Comparison of ENCODE assay signal across 8 cellular contexts in the genomic region with DNA sequence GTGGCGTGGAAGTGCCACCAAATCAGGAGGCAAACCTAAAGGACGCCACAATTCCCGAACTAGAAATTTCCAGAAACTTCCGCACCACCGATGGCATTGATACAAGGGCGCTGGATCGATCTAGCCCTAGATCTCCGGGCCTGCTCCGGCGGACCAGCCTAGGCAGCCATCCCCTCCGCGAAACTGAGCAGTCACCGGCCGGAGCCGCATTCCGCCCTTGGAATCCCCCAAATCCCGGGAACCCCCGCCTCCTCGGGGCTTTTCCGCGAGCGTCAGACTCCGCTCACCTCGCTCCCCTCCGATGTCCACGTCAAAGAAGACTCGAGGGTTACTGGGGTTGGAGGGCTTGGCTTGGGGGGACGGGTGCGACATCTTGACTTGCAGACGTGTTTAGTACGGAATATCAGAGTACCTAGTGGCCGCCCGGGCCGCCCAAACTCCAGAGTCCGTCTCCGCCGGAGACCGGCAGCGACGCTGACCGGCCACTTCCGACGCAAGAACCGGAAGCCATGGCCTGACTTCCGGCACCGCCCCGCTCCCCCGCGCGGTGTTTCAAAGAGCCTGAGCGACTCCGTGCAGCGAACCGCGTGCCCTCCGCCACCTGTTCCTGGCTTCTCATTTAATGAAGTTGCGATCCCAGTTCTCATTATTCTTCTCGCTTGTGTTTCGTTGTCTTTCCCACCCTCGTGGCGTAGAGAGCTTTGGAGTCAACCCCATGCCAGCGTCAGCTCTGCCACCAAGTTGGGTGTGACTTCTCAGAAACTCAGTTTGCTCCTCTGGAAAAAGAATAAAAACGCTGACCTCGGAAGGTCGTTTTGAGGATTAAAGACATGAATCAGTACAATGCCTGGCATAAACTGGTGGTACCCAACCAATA.
DNase-seq lines count a peak whose midpoint lies in the region; FAIRE-seq and TF ChIP-seq lines count a peak whose summit lies in the region.

PPID (minus strand) TSS at position 480 of the 877 bp plus-strand sequence; CDS start at position 372, 108 bp downstream.

- FAIRE-seq in H54 (lab: Jason Lieb, UNC) = no peak

- peak within 1 kb of the TSS; percentile 94 for H3K27ac Mint-ChIP-seq in nephron progenitor cell
- peak within 1 kb of the TSS; percentile 100 for H3K27ac Mint-ChIP-seq in stimulated activated naive CD8-positive, alpha-beta T cell treated with anti-CD3 and anti-CD28 coated beads, Interleukin-15, Interleukin-2, amounts not matched to agents 100 ng/mL and 50 ng/mL, for 24 hours

- H3K36me3 Mint-ChIP-seq in nephron progenitor cell (ENCODE audit: low read depth) = peaks cover 28% of the 10 kb centered on the region
- H3K36me3 Mint-ChIP-seq in stimulated activated naive CD8-positive, alpha-beta T cell treated with anti-CD3 and anti-CD28 coated beads, Interleukin-15, Interleukin-2, amounts not matched to agents 100 ng/mL and 50 ng/mL, for 24 hours (ENCODE audit: low read depth) = peaks cover 45% of the 10 kb centered on the region

- TF ChIP-seq CTCF in nephron progenitor cell (IDR thresholded peaks at IDR 0.05) = no peak

- peaks cover 24% of the 10 kb centered on the region for H3K4me1 Mint-ChIP-seq in nephron progenitor cell
- peaks cover 44% of the 10 kb centered on the region for H3K4me1 Mint-ChIP-seq in stimulated activated naive CD8-positive, alpha-beta T cell treated with anti-CD3 and anti-CD28 coated beads, Interleukin-15, Interleukin-2, amounts not matched to agents 100 ng/mL and 50 ng/mL, for 24 hours (ENCODE audit: low read depth)

- peaks cover 8% of the 10 kb centered on the region for H3K27me3 Mint-ChIP-seq in nephron progenitor cell (ENCODE audit: low read depth, poor library complexity)
- H3K27me3 Mint-ChIP-seq in stimulated activated naive CD8-positive, alpha-beta T cell treated with anti-CD3 and anti-CD28 coated beads, Interleukin-15, Interleukin-2, amounts not matched to agents 100 ng/mL and 50 ng/mL, for 24 hours = peaks cover 18% of the 10 kb centered on the region

- H3K4me3 Mint-ChIP-seq in nephron progenitor cell = peak within 1 kb of the TSS; percentile 96
- peak within 1 kb of the TSS; percentile 100 for H3K4me3 Mint-ChIP-seq in stimulated activated naive CD8-positive, alpha-beta T cell treated with anti-CD3 and anti-CD28 coated beads, Interleukin-15, Interleukin-2, amounts not matched to agents 100 ng/mL and 50 ng/mL, for 24 hours

- no peaks in the 10 kb centered on the region for H3K9me3 Mint-ChIP-seq in nephron progenitor cell
- H3K9me3 Mint-ChIP-seq in stimulated activated naive CD8-positive, alpha-beta T cell treated with anti-CD3 and anti-CD28 coated beads, Interleukin-15, Interleukin-2, amounts not matched to agents 100 ng/mL and 50 ng/mL, for 24 hours = no peaks in the 10 kb centered on the region

- peak; percentile 83 for TF ChIP-seq POLR2A in H54 (IDR thresholded peaks at IDR 0.05; ENCODE audit: low read depth, low read length)

- DNase-seq in ELF-1 (ENCODE audit: low read depth, low spot score) (peak; percentile 89), H54 (ENCODE audit: insufficient read length, low spot score) (peak; percentile 63), LoVo (ENCODE audit: low spot score) (peak; percentile 89), SHP77 (lab: John Stamatoyannopoulos, UW) (peak; percentile 53 to 68), activated gamma-delta T cell (lab: John Stamatoyannopoulos, UW) (peak; percentile 66), fibroblast of the conjunctiva (ENCODE audit: low read depth) (peak; percentile 59), nephron progenitor cell (peak; percentile 86)

Comparison
In these comparisons a context has a peak if more than half of its experiments do, and no peak if none do; other contexts are left out.
1. Peak in every context shown above with its lines: DNase-seq.